31 cellular contexts compared by ENCODE assay signal in the genomic region with DNA sequence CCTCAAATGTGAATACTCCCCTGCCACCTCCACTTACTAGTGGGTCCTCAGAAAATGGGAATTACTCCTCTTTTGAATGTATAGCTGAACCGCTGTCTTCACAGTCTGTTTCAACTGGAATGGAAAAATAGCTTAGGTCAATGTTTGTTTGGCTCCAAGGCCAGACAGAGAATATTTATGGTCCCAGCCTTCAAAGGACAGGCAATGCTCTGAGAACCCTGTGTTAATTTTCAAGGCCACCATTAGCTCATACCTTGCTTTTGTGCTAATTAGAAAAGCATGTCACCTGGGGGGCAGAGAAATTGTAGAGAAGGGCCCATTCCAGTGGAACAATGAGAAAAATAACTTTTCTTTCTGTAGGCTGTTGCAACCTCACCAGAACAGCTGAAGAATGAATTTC. TPM values are rescaled to one million over a fixed set of nuclear protein-coding genes. Genes with fewer than 3 reads are reported as not detected.
"Had no signal": no experiment of that assay in that cellular context is flagged by ENCODE, and none has a peak within 500 bp of the region (broad histone marks: within the 10 kb centered on the region; RNA-seq: fewer than 3 reads in every experiment).

No MANE protein-coding gene starts in this region.

- DNase-seq: heart right ventricle; hippocampal formation; kidney glomerular epithelial cell; left colon; left lung; lower lobe of right lung; mammary epithelial cell; mesenchymal stem cell; naive thymus-derived CD8-positive, alpha-beta T cell; nucleus accumbens; pancreas; posterior cingulate gyrus; retina; right cardiac atrium; sigmoid colon; small intestine; spleen; stimulated activated CD4-positive, alpha-beta T cell treated with anti-CD3 and anti-CD28 coated beads, Interleukin-4, amount 100 ng/mL, for 24 hours; stimulated activated naive CD4-positive, alpha-beta T cell; testis; thyroid gland; transverse colon; upper lobe of left lung had no signal

- H3K9me3 ChIP-seq: left lung, lower lobe of right lung, pancreas, prostate gland, sigmoid colon, spleen, testis, thyroid gland, transverse colon, upper lobe of left lung had no signal

- H3K4me1 ChIP-seq: left lung, lower lobe of right lung, pancreas, prostate gland, testis, thyroid gland, transverse colon, upper lobe of left lung had no signal

- H3K27ac ChIP-seq: heart right ventricle, left lung, lower lobe of right lung, pancreas, prostate gland, sigmoid colon, spleen, testis, thyroid gland, transverse colon, upper lobe of left lung had no signal

- FAIRE-seq: keratinocyte, pancreas, small intestine had no signal

- H3K27me3 ChIP-seq: left lung, sigmoid colon, spleen, testis, thyroid gland, transverse colon, upper lobe of left lung had no signal

- ATAC-seq: heart right ventricle; left colon; left lung; lower lobe of right lung; naive thymus-derived CD8-positive, alpha-beta T cell; pancreas; right cardiac atrium; stimulated activated effector memory CD8-positive, alpha-beta T cell treated with anti-CD3 and anti-CD28 coated beads, Interleukin-12 subunit alpha, Interleukin-12 subunit beta, amount 100 ng/mL, for 72 hours had no signal

- H3K36me3 ChIP-seq: left lung, lower lobe of right lung, pancreas, prostate gland, sigmoid colon, spleen, thyroid gland, transverse colon, upper lobe of left lung had no signal

- H3K4me3 ChIP-seq: heart right ventricle, left lung, lower lobe of right lung, pancreas, prostate gland, sigmoid colon, spleen, testis, thyroid gland, transverse colon, upper lobe of left lung had no signal

RNA-seq across cellular contexts. Expression of a gene that starts 19.6 kb away (rescaled TPM):
- total RNA-seq: left colon; left lung; liver; lower lobe of right lung; mammary epithelial cell; mucosa of gallbladder; naive thymus-derived CD8-positive, alpha-beta T cell; osteoblast; pancreas; sigmoid colon; spleen; subcutaneous adipose tissue; thyroid gland; transverse colon; upper lobe of left lung; urinary bladder had no signal
- polyA plus RNA-seq: keratinocyte; liver; mammary epithelial cell; naive thymus-derived CD8-positive, alpha-beta T cell; right cardiac atrium; sigmoid colon; small intestine; urinary bladder had no signal
